Comparison of ENCODE assay signal across 2 cellular contexts in genomic region chr17:20224379-20224778, GRCh38.
TF ChIP-seq lines count a peak whose summit lies in the region.

No MANE protein-coding gene starts in this region.

TF ChIP-seq in HEK293, 187 proteins besides CTCF, POLR2A, EP300 and RAD21 (continued from another document):
- TF ChIP-seq ZNF830 (tag by site-specific recombination; IDR thresholded peaks at IDR 0.05; ENCODE audit: low read depth): no peak

TF ChIP-seq in SK-N-SH, 30 proteins besides CTCF, POLR2A, EP300 and RAD21 (continued from another document):
- TF ChIP-seq MEF2A (IDR thresholded peaks at IDR 0.05; ENCODE audit: borderline replicate concordance, low read depth) (no peak), ELF1 (IDR thresholded peaks at IDR 0.05) (no peak), USF2 (IDR thresholded peaks at IDR 0.05; ENCODE audit: borderline replicate concordance, low read depth, low read length) (no peak), NFIC (IDR thresholded peaks at IDR 0.05; ENCODE audit: borderline replicate concordance) (no peak), GATA2 (CRISPR knock-in tag; IDR thresholded peaks at IDR 0.05) (no peak), MXI1 (IDR thresholded peaks at IDR 0.05; ENCODE audit: low read depth, low read length) (no peak), TEAD4 (IDR thresholded peaks at IDR 0.05; ENCODE audit: borderline replicate concordance, insufficient read depth) (no peak), USF1 (IDR thresholded peaks at IDR 0.05; ENCODE audit: borderline replicate concordance, low read depth) (no peak), RCOR1 (IDR thresholded peaks at IDR 0.05; ENCODE audit: low read length) (no peak), TCF12 (IDR thresholded peaks at IDR 0.05) (no peak), MAX (IDR thresholded peaks at IDR 0.05; ENCODE audit: low read depth) (no peak), FOXJ3 (CRISPR knock-in tag; IDR thresholded peaks at IDR 0.05) (no peak), PBX3 (IDR thresholded peaks at IDR 0.05) (no peak), NRF1 (IDR thresholded peaks at IDR 0.05; ENCODE audit: low read depth, low read length) (no peak)
